1 cellular context compared by ENCODE assay signal in the genomic region with DNA sequence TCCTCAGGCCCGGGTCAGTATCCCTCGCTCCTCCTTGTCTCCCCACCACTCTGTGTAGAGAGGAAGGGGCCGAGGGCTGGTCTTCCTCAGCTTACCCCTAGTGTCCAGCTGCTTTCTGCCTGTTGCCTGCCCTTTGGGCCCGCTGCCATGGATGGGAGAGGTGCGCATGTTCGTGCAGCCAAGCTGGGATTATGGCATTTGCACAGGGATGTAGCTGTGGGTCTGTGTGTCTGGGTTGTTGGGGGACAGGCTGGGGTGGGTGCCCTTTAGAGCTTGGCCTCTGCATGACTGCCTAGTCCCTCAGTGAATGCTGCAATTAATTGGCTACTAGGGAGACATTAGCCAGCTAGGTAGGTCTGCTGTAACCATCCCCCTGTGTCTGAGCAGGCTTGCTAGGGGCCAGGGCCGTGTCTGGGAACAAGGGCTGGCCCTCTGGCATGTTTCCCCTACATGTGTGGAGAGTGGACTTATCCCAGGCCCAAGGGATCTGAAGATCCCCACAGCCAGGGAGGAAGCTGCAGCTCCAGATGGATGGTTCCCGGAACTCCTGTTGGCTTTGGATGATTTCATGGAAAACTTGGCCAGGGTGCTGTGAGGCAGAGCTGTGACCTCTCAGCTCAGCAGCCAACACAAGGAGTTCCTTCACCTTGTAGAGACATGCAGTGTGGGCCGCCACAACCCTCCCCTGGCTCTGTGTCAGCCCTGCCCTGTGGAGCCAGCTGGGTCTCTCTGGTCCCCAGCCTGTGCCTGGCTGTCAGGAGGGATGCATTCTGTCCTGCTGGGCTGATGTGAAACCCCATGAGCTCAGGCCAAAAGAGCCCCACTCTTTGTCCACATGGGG.
TF ChIP-seq lines count a peak whose summit lies in the region.

No MANE protein-coding gene starts in this region.

TF ChIP-seq in GM23338, 12 proteins besides CTCF, POLR2A, EP300 and RAD21 (continued from another document):
- TF ChIP-seq, protein P1, sequence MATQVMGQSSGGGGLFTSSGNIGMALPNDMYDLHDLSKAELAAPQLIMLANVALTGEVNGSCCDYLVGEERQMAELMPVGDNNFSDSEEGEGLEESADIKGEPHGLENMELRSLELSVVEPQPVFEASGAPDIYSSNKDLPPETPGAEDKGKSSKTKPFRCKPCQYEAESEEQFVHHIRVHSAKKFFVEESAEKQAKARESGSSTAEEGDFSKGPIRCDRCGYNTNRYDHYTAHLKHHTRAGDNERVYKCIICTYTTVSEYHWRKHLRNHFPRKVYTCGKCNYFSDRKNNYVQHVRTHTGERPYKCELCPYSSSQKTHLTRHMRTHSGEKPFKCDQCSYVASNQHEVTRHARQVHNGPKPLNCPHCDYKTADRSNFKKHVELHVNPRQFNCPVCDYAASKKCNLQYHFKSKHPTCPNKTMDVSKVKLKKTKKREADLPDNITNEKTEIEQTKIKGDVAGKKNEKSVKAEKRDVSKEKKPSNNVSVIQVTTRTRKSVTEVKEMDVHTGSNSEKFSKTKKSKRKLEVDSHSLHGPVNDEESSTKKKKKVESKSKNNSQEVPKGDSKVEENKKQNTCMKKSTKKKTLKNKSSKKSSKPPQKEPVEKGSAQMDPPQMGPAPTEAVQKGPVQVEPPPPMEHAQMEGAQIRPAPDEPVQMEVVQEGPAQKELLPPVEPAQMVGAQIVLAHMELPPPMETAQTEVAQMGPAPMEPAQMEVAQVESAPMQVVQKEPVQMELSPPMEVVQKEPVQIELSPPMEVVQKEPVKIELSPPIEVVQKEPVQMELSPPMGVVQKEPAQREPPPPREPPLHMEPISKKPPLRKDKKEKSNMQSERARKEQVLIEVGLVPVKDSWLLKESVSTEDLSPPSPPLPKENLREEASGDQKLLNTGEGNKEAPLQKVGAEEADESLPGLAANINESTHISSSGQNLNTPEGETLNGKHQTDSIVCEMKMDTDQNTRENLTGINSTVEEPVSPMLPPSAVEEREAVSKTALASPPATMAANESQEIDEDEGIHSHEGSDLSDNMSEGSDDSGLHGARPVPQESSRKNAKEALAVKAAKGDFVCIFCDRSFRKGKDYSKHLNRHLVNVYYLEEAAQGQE (IDR thresholded peaks at IDR 0.05; ENCODE audit: unreplicated experiment) = no peak
- TF ChIP-seq NANOG (IDR thresholded peaks at IDR 0.05; ENCODE audit: borderline replicate concordance) (no peak), EZH2 (IDR thresholded peaks at IDR 0.05; ENCODE audit: low read depth, unreplicated experiment) (no peak), ZNF114 (CRISPR knock-in tag; IDR thresholded peaks at IDR 0.05) (no peak), CREB1 (CRISPR knock-in tag; IDR thresholded peaks at IDR 0.05; ENCODE audit: low read depth) (no peak)
- TF ChIP-seq, protein P2, sequence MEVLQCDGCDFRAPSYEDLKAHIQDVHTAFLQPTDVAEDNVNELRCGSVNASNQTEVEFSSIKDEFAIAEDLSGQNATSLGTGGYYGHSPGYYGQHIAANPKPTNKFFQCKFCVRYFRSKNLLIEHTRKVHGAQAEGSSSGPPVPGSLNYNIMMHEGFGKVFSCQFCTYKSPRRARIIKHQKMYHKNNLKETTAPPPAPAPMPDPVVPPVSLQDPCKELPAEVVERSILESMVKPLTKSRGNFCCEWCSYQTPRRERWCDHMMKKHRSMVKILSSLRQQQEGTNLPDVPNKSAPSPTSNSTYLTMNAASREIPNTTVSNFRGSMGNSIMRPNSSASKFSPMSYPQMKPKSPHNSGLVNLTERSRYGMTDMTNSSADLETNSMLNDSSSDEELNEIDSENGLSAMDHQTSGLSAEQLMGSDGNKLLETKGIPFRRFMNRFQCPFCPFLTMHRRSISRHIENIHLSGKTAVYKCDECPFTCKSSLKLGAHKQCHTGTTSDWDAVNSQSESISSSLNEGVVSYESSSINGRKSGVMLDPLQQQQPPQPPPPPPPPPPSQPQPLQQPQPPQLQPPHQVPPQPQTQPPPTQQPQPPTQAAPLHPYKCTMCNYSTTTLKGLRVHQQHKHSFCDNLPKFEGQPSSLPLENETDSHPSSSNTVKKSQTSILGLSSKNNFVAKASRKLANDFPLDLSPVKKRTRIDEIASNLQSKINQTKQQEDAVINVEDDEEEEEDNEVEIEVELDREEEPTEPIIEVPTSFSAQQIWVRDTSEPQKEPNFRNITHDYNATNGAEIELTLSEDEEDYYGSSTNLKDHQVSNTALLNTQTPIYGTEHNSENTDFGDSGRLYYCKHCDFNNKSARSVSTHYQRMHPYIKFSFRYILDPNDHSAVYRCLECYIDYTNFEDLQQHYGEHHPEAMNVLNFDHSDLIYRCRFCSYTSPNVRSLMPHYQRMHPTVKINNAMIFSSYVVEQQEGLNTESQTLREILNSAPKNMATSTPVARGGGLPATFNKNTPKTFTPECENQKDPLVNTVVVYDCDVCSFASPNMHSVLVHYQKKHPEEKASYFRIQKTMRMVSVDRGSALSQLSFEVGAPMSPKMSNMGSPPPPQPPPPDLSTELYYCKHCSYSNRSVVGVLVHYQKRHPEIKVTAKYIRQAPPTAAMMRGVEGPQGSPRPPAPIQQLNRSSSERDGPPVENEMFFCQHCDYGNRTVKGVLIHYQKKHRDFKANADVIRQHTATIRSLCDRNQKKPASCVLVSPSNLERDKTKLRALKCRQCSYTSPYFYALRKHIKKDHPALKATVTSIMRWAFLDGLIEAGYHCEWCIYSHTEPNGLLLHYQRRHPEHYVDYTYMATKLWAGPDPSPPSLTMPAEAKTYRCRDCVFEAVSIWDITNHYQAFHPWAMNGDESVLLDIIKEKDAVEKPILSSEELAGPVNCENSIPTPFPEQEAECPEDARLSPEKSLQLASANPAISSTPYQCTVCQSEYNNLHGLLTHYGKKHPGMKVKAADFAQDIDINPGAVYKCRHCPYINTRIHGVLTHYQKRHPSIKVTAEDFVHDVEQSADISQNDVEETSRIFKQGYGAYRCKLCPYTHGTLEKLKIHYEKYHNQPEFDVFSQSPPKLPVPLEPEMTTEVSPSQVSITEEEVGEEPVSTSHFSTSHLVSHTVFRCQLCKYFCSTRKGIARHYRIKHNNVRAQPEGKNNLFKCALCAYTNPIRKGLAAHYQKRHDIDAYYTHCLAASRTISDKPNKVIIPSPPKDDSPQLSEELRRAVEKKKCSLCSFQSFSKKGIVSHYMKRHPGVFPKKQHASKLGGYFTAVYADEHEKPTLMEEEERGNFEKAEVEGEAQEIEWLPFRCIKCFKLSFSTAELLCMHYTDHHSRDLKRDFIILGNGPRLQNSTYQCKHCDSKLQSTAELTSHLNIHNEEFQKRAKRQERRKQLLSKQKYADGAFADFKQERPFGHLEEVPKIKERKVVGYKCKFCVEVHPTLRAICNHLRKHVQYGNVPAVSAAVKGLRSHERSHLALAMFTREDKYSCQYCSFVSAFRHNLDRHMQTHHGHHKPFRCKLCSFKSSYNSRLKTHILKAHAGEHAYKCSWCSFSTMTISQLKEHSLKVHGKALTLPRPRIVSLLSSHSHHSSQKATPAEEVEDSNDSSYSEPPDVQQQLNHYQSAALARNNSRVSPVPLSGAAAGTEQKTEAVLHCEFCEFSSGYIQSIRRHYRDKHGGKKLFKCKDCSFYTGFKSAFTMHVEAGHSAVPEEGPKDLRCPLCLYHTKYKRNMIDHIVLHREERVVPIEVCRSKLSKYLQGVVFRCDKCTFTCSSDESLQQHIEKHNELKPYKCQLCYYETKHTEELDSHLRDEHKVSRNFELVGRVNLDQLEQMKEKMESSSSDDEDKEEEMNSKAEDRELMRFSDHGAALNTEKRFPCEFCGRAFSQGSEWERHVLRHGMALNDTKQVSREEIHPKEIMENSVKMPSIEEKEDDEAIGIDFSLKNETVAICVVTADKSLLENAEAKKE (CRISPR knock-in tag; IDR thresholded peaks at IDR 0.05) = no peak
